ENCODE assay signal across 10 cellular contexts in the genomic region with DNA sequence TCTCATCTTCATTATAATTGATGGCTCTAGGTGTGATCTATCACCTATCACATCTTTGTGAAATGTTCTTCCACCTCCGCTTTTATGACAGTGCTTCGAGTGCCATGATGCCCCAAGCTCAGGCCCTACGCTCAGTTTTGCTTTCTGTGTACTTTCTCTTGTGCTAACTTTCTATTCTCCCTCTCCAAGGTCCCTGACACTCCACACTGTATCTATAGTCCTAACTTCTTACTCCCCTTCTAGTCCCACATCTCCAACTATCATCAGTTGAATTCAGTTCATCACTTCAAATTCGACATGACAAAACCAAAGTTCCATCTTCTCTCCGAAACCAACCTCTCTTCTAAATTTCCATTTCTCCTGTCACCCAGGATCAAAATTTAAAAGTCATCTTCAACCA.
"Had no signal": no experiment of that assay in that cellular context is flagged by ENCODE, and none has a peak within 500 bp of the region (broad histone marks: within the 10 kb centered on the region; RNA-seq: fewer than 3 reads in every experiment).

No MANE protein-coding gene starts in this region.

- H2AFZ ChIP-seq: GM23248 had no signal

- H3K9me3 ChIP-seq: HAP-1 had no signal

- DNase-seq: GM23248, GOT3, H7, Kasumi-1, KG1 had no signal

- ATAC-seq: HCT116, HepG2 had no signal

- H3K4me1 ChIP-seq: HAP-1 had no signal

- H3K27ac Mint-ChIP-seq: IgD-negative memory B cell had no signal

- H3K9me3 Mint-ChIP-seq: IgD-negative memory B cell had no signal

- H3K9ac ChIP-seq: GM23248 had no signal

- H3K4me3 ChIP-seq: GM23248, HAP-1 had no signal

- H3K27ac ChIP-seq: GM23248, HL-60 had no signal

- H3K27me3 Mint-ChIP-seq: IgD-negative memory B cell had no signal

- H3K4me3 Mint-ChIP-seq: IgD-negative memory B cell had no signal
